Comparison of ENCODE assay signal across 1 cellular context in the genomic region with DNA sequence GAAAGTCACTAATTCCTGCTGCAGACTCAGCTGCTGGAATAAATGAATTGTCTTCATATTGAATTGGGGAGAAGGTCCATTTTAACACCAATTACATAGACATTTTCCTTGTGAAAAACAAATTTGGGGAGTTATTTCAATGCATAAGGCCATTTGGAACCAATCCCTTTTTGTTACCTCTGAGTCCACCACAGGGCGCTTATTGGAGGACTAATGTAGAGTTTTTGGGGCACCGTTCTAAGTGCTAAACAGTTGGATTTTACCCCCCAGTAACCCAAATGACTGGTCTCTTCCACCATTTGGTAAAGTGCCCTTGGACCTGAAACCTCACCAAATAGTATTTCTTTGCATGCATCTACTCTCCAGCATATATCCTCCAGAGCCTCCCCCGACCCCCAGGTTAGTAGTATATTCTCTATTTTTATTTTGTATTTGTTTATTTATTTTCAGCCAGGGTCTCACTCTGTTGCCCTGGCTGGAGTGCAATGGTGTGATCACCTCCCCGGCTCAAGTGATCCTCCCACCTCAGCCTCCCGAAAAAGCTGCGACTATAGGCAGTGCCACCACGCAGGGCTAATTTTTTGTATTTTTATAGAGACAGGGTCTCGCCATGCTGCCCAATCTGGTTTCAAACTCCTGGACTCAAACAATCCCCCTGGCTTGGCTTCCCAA.
TF ChIP-seq lines count a peak whose summit lies in the region.

No MANE protein-coding gene starts in this region.

TF ChIP-seq in HCT116, 20 proteins besides CTCF, POLR2A, EP300 and RAD21 (continued from another document):
- TF ChIP-seq, protein P1, sequence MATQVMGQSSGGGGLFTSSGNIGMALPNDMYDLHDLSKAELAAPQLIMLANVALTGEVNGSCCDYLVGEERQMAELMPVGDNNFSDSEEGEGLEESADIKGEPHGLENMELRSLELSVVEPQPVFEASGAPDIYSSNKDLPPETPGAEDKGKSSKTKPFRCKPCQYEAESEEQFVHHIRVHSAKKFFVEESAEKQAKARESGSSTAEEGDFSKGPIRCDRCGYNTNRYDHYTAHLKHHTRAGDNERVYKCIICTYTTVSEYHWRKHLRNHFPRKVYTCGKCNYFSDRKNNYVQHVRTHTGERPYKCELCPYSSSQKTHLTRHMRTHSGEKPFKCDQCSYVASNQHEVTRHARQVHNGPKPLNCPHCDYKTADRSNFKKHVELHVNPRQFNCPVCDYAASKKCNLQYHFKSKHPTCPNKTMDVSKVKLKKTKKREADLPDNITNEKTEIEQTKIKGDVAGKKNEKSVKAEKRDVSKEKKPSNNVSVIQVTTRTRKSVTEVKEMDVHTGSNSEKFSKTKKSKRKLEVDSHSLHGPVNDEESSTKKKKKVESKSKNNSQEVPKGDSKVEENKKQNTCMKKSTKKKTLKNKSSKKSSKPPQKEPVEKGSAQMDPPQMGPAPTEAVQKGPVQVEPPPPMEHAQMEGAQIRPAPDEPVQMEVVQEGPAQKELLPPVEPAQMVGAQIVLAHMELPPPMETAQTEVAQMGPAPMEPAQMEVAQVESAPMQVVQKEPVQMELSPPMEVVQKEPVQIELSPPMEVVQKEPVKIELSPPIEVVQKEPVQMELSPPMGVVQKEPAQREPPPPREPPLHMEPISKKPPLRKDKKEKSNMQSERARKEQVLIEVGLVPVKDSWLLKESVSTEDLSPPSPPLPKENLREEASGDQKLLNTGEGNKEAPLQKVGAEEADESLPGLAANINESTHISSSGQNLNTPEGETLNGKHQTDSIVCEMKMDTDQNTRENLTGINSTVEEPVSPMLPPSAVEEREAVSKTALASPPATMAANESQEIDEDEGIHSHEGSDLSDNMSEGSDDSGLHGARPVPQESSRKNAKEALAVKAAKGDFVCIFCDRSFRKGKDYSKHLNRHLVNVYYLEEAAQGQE (IDR thresholded peaks at IDR 0.05; ENCODE audit: low read depth) = no peak
- TF ChIP-seq ZNF274 (IDR thresholded peaks at IDR 0.05; ENCODE audit: low read depth, low read length) (no peak), EGR1 (IDR thresholded peaks at IDR 0.05; ENCODE audit: low read depth) (no peak), SRF (IDR thresholded peaks at IDR 0.05; ENCODE audit: low read depth) (no peak), TCF7L2 (IDR thresholded peaks at IDR 0.05; ENCODE audit: borderline replicate concordance, extremely low read depth, insufficient read depth, insufficient read length) (no peak), CBX3 (IDR thresholded peaks at IDR 0.05; ENCODE audit: low read depth) (no peak), ELF1 (IDR thresholded peaks at IDR 0.05; ENCODE audit: borderline replicate concordance, low read depth) (no peak), EZH2 (IDR thresholded peaks at IDR 0.05) (no peak)
- TF ChIP-seq, protein P2, sequence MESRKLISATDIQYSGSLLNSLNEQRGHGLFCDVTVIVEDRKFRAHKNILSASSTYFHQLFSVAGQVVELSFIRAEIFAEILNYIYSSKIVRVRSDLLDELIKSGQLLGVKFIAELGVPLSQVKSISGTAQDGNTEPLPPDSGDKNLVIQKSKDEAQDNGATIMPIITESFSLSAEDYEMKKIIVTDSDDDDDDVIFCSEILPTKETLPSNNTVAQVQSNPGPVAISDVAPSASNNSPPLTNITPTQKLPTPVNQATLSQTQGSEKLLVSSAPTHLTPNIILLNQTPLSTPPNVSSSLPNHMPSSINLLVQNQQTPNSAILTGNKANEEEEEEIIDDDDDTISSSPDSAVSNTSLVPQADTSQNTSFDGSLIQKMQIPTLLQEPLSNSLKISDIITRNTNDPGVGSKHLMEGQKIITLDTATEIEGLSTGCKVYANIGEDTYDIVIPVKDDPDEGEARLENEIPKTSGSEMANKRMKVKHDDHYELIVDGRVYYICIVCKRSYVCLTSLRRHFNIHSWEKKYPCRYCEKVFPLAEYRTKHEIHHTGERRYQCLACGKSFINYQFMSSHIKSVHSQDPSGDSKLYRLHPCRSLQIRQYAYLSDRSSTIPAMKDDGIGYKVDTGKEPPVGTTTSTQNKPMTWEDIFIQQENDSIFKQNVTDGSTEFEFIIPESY (IDR thresholded peaks at IDR 0.05; ENCODE audit: extremely low read depth, insufficient replicate concordance, low read length) = no peak
- TF ChIP-seq, protein P3, sequence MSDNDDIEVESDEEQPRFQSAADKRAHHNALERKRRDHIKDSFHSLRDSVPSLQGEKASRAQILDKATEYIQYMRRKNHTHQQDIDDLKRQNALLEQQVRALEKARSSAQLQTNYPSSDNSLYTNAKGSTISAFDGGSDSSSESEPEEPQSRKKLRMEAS (IDR thresholded peaks at IDR 0.05) = no peak
- TF ChIP-seq, protein P4, sequence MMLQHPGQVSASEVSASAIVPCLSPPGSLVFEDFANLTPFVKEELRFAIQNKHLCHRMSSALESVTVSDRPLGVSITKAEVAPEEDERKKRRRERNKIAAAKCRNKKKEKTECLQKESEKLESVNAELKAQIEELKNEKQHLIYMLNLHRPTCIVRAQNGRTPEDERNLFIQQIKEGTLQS (IDR thresholded peaks at IDR 0.05) = no peak
